Comparison of ENCODE assay signal across 1 cellular context in the genomic region with DNA sequence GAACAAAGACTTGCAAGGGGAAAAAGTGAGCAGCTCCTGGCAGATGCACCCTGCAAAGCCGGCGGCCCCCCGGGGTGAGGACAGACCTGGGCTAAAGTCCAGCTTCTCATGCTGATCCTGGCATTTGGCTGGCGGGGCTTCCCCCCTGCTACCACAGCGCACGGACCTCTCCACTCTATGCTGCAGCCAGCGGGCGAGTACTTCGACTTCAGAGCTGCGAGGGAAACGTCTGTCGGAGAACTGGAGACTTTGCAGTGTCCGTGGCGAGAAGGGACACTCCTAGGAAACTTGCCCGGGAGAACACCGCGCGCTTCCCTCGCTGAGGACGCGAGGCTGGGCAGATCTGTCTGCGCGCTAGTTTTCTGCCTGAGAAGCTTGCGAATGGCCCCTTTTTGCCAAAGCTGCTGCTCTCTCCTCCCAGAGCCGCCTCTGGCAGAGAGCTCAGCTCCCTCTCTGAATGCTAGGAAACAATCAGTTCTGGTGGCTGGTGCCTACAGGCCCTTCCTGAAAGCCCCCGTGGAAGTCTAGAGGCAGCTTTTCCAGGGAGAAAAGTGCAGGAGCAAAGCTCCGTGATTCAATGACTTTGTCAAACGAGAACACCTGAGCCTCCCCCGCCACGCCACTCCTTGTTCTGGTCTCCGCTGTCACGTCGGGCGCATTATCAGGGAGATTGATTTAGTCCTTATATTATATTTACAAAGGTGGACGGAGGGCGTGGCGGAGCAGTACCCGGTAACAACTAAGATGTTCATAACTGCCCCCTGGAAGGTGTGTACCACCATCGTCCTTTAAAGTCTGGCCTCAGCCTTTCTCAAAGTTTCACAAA.
TF ChIP-seq lines count a peak whose summit lies in the region.

No MANE protein-coding gene starts in this region.

TF ChIP-seq in GM23338, 12 proteins besides CTCF, POLR2A, EP300 and RAD21 (continued from another document):
- TF ChIP-seq, protein P1, sequence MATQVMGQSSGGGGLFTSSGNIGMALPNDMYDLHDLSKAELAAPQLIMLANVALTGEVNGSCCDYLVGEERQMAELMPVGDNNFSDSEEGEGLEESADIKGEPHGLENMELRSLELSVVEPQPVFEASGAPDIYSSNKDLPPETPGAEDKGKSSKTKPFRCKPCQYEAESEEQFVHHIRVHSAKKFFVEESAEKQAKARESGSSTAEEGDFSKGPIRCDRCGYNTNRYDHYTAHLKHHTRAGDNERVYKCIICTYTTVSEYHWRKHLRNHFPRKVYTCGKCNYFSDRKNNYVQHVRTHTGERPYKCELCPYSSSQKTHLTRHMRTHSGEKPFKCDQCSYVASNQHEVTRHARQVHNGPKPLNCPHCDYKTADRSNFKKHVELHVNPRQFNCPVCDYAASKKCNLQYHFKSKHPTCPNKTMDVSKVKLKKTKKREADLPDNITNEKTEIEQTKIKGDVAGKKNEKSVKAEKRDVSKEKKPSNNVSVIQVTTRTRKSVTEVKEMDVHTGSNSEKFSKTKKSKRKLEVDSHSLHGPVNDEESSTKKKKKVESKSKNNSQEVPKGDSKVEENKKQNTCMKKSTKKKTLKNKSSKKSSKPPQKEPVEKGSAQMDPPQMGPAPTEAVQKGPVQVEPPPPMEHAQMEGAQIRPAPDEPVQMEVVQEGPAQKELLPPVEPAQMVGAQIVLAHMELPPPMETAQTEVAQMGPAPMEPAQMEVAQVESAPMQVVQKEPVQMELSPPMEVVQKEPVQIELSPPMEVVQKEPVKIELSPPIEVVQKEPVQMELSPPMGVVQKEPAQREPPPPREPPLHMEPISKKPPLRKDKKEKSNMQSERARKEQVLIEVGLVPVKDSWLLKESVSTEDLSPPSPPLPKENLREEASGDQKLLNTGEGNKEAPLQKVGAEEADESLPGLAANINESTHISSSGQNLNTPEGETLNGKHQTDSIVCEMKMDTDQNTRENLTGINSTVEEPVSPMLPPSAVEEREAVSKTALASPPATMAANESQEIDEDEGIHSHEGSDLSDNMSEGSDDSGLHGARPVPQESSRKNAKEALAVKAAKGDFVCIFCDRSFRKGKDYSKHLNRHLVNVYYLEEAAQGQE (IDR thresholded peaks at IDR 0.05; ENCODE audit: unreplicated experiment): no peak
- no peak for TF ChIP-seq ZNF331 (CRISPR knock-in tag; IDR thresholded peaks at IDR 0.05; ENCODE audit: low read depth)
- TF ChIP-seq, protein P2, sequence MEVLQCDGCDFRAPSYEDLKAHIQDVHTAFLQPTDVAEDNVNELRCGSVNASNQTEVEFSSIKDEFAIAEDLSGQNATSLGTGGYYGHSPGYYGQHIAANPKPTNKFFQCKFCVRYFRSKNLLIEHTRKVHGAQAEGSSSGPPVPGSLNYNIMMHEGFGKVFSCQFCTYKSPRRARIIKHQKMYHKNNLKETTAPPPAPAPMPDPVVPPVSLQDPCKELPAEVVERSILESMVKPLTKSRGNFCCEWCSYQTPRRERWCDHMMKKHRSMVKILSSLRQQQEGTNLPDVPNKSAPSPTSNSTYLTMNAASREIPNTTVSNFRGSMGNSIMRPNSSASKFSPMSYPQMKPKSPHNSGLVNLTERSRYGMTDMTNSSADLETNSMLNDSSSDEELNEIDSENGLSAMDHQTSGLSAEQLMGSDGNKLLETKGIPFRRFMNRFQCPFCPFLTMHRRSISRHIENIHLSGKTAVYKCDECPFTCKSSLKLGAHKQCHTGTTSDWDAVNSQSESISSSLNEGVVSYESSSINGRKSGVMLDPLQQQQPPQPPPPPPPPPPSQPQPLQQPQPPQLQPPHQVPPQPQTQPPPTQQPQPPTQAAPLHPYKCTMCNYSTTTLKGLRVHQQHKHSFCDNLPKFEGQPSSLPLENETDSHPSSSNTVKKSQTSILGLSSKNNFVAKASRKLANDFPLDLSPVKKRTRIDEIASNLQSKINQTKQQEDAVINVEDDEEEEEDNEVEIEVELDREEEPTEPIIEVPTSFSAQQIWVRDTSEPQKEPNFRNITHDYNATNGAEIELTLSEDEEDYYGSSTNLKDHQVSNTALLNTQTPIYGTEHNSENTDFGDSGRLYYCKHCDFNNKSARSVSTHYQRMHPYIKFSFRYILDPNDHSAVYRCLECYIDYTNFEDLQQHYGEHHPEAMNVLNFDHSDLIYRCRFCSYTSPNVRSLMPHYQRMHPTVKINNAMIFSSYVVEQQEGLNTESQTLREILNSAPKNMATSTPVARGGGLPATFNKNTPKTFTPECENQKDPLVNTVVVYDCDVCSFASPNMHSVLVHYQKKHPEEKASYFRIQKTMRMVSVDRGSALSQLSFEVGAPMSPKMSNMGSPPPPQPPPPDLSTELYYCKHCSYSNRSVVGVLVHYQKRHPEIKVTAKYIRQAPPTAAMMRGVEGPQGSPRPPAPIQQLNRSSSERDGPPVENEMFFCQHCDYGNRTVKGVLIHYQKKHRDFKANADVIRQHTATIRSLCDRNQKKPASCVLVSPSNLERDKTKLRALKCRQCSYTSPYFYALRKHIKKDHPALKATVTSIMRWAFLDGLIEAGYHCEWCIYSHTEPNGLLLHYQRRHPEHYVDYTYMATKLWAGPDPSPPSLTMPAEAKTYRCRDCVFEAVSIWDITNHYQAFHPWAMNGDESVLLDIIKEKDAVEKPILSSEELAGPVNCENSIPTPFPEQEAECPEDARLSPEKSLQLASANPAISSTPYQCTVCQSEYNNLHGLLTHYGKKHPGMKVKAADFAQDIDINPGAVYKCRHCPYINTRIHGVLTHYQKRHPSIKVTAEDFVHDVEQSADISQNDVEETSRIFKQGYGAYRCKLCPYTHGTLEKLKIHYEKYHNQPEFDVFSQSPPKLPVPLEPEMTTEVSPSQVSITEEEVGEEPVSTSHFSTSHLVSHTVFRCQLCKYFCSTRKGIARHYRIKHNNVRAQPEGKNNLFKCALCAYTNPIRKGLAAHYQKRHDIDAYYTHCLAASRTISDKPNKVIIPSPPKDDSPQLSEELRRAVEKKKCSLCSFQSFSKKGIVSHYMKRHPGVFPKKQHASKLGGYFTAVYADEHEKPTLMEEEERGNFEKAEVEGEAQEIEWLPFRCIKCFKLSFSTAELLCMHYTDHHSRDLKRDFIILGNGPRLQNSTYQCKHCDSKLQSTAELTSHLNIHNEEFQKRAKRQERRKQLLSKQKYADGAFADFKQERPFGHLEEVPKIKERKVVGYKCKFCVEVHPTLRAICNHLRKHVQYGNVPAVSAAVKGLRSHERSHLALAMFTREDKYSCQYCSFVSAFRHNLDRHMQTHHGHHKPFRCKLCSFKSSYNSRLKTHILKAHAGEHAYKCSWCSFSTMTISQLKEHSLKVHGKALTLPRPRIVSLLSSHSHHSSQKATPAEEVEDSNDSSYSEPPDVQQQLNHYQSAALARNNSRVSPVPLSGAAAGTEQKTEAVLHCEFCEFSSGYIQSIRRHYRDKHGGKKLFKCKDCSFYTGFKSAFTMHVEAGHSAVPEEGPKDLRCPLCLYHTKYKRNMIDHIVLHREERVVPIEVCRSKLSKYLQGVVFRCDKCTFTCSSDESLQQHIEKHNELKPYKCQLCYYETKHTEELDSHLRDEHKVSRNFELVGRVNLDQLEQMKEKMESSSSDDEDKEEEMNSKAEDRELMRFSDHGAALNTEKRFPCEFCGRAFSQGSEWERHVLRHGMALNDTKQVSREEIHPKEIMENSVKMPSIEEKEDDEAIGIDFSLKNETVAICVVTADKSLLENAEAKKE (CRISPR knock-in tag; IDR thresholded peaks at IDR 0.05): no peak
- TF ChIP-seq EZH2 (IDR thresholded peaks at IDR 0.05; ENCODE audit: low read depth, unreplicated experiment): no peak
- TF ChIP-seq CREB1 (CRISPR knock-in tag; IDR thresholded peaks at IDR 0.05; ENCODE audit: low read depth): no peak
- TF ChIP-seq ZNF114 (CRISPR knock-in tag; IDR thresholded peaks at IDR 0.05): no peak
TF ChIP-seq in GM23338: peak in this region for 0.
